In the genomic region with DNA sequence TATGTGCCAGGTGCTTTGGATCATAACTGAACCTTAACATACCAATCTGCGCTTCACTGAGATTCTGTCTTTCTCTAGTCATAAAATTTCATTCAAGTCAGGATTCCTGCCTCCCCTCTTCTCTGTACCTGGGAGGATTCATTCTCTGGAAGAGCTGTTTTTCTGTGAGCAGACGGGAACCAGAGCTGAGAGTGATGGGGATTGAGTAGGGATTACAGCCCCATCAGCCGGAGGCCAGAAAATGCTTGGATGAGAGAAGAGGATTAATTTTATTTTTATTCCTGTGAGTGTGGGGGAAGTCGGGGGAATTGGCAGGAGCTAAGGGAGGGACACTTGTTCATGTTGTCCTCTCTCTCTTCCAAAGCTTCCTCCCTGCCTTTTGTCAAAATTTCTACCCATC, we compare ENCODE assay signal across 28 cellular contexts. TPM values are rescaled to one million over a fixed set of nuclear protein-coding genes. Genes with fewer than 3 reads are reported as not detected.
"Had no signal": no experiment of that assay in that cellular context is flagged by ENCODE, and none has a peak within 500 bp of the region (broad histone marks: within the 10 kb centered on the region; RNA-seq: fewer than 3 reads in every experiment).

No MANE protein-coding gene starts in this region.

- H3K27me3 Mint-ChIP-seq: activated CD4-positive, alpha-beta memory T cell treated with anti-CD3 and anti-CD28 coated beads for 36 hours; activated naive CD8-positive, alpha-beta T cell; T-cell had no signal

- H3K36me3 Mint-ChIP-seq: activated CD4-positive, alpha-beta memory T cell treated with anti-CD3 and anti-CD28 coated beads for 36 hours had no signal

- H3K4me3 Mint-ChIP-seq: activated CD4-positive, alpha-beta memory T cell treated with anti-CD3 and anti-CD28 coated beads for 36 hours; activated CD4-positive, alpha-beta T cell treated with anti-CD3 and anti-CD28 coated beads, Interleukin-2, amount 10 ng/mL, durations not matched to agents 7 days and 5 days; activated naive CD8-positive, alpha-beta T cell; activated T-cell treated with anti-CD3 and anti-CD28 coated beads, Interleukin-2, amount 50 U/mL, for 4 hours; T-cell had no signal

- H3K27ac Mint-ChIP-seq: activated CD4-positive, alpha-beta memory T cell treated with anti-CD3 and anti-CD28 coated beads for 36 hours; activated CD4-positive, alpha-beta T cell treated with anti-CD3 and anti-CD28 coated beads, Interleukin-2, amount 10 ng/mL, durations not matched to agents 7 days and 5 days; activated naive CD8-positive, alpha-beta T cell had no signal

- H3K9me3 Mint-ChIP-seq: activated CD4-positive, alpha-beta memory T cell treated with anti-CD3 and anti-CD28 coated beads for 36 hours; activated CD4-positive, alpha-beta T cell treated with anti-CD3 and anti-CD28 coated beads, Interleukin-2, amount 10 ng/mL, durations not matched to agents 7 days and 5 days; activated T-cell treated with anti-CD3 and anti-CD28 coated beads, Interleukin-2, amount 50 U/mL, for 4 hours; T-cell had no signal

- ATAC-seq: activated T-cell treated with anti-CD3 and anti-CD28 coated beads, Interleukin-2, amount 50 U/mL, for 4 hours; K562; Panc1; Right ventricle myocardium inferior; T-cell had no signal

- FAIRE-seq: astrocyte, K562, TTC549 had no signal

- DNase-seq: activated CD4-positive, alpha-beta memory T cell treated with anti-CD3 and anti-CD28 coated beads for 36 hours; activated CD4-positive, alpha-beta T cell treated with anti-CD3 and anti-CD28 coated beads, Interleukin-2, amount 10 ng/mL, durations not matched to agents 7 days and 5 days; activated CD4-positive, CD25-positive, alpha-beta regulatory T cell; activated CD8-positive, alpha-beta memory T cell treated with anti-CD3 and anti-CD28 coated beads for 24 hours; activated effector memory CD4-positive, alpha-beta T cell treated with anti-CD3 and anti-CD28 coated beads, Interleukin-2, amount 50 U/mL, for 16 hours; activated naive CD4-positive, alpha-beta T cell treated with Interleukin-2 at 50 U/mL for 16 hours; activated T-cell treated with anti-CD3 and anti-CD28 coated beads, Interleukin-2, amount 50 U/mL, for 4 hours; amygdala; brain microvascular endothelial cell; Karpas-422; NCI-H1105 treated with DMSO at 0.1 percent for 48 hours; NCI-H146; NCI-H1930; NCI-H345; NCI-H510A; NCI-H748 treated with DMSO at 0.1 percent for 48 hours; OCI-M1; RPMI8226; T-cell; T-helper 2 cell; T1000 had no signal

RNA-seq across cellular contexts. Expression of a gene that starts 46.3 kb away (rescaled TPM):
- total RNA-seq: activated CD4-positive, alpha-beta memory T cell treated with anti-CD3 and anti-CD28 coated beads for 36 hours; activated CD4-positive, alpha-beta T cell treated with anti-CD3 and anti-CD28 coated beads, Interleukin-2, amount 10 ng/mL, durations not matched to agents 7 days and 5 days; activated T-cell treated with anti-CD3 and anti-CD28 coated beads, Interleukin-2, amount 50 U/mL, for 4 hours; astrocyte; cardiac muscle cell; K562; Right ventricle myocardium inferior; T-cell had no signal
